1 cellular context compared by ENCODE assay signal in the genomic region with DNA sequence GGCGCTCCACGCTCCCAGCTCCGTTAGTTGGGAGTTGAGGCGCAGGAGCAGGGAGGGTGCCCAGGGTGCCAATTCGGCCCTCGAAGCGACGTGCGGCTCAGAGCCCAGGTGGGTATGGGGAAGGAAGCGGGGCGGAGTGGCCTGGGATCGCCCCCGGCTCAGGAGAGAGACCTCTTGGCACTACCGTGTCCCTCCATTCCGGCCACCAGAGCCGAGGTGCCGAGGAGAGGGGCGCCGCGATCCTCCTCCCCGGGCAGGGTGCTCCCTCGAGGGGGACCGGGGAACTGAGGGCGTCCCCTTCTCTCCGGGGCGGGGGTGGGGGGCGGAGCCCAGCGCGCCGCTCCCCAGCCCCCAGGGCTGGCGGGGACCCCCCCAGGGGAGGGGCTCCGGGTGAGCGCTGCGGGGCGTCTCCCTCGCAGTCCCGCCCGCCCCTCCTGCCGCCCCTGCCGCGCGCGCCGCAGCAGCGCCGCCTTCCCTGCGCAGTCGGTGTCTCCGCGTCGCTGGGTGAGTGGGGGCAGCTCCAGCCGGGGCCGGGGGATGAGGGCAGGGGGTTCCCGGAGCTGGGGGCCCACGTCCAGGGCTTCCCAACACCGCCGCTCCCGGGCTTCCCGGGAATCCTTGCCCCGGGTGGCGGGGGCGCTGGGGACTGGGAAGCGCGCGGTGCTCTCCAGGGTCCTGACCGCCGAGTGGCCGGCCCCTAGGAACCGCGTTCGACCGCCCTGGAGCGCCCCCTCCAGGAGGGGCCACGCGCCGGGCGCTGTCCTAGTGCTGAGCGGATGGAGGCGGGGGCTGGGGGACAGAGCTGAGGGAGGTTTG.
TF ChIP-seq lines count a peak whose summit lies in the region.

TSS of gene HPCA (plus strand) at position 480 of the 816 bp plus-strand sequence. CDS start 2,408 bp downstream, outside the sequence.

TF ChIP-seq in K562, 482 proteins besides CTCF, POLR2A, EP300 and RAD21 (continued from another document):
- TF ChIP-seq, protein P1, sequence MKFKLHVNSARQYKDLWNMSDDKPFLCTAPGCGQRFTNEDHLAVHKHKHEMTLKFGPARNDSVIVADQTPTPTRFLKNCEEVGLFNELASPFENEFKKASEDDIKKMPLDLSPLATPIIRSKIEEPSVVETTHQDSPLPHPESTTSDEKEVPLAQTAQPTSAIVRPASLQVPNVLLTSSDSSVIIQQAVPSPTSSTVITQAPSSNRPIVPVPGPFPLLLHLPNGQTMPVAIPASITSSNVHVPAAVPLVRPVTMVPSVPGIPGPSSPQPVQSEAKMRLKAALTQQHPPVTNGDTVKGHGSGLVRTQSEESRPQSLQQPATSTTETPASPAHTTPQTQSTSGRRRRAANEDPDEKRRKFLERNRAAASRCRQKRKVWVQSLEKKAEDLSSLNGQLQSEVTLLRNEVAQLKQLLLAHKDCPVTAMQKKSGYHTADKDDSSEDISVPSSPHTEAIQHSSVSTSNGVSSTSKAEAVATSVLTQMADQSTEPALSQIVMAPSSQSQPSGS (CRISPR knock-in tag; IDR thresholded peaks at IDR 0.05): peak; percentile 91
- TF ChIP-seq, protein P2, sequence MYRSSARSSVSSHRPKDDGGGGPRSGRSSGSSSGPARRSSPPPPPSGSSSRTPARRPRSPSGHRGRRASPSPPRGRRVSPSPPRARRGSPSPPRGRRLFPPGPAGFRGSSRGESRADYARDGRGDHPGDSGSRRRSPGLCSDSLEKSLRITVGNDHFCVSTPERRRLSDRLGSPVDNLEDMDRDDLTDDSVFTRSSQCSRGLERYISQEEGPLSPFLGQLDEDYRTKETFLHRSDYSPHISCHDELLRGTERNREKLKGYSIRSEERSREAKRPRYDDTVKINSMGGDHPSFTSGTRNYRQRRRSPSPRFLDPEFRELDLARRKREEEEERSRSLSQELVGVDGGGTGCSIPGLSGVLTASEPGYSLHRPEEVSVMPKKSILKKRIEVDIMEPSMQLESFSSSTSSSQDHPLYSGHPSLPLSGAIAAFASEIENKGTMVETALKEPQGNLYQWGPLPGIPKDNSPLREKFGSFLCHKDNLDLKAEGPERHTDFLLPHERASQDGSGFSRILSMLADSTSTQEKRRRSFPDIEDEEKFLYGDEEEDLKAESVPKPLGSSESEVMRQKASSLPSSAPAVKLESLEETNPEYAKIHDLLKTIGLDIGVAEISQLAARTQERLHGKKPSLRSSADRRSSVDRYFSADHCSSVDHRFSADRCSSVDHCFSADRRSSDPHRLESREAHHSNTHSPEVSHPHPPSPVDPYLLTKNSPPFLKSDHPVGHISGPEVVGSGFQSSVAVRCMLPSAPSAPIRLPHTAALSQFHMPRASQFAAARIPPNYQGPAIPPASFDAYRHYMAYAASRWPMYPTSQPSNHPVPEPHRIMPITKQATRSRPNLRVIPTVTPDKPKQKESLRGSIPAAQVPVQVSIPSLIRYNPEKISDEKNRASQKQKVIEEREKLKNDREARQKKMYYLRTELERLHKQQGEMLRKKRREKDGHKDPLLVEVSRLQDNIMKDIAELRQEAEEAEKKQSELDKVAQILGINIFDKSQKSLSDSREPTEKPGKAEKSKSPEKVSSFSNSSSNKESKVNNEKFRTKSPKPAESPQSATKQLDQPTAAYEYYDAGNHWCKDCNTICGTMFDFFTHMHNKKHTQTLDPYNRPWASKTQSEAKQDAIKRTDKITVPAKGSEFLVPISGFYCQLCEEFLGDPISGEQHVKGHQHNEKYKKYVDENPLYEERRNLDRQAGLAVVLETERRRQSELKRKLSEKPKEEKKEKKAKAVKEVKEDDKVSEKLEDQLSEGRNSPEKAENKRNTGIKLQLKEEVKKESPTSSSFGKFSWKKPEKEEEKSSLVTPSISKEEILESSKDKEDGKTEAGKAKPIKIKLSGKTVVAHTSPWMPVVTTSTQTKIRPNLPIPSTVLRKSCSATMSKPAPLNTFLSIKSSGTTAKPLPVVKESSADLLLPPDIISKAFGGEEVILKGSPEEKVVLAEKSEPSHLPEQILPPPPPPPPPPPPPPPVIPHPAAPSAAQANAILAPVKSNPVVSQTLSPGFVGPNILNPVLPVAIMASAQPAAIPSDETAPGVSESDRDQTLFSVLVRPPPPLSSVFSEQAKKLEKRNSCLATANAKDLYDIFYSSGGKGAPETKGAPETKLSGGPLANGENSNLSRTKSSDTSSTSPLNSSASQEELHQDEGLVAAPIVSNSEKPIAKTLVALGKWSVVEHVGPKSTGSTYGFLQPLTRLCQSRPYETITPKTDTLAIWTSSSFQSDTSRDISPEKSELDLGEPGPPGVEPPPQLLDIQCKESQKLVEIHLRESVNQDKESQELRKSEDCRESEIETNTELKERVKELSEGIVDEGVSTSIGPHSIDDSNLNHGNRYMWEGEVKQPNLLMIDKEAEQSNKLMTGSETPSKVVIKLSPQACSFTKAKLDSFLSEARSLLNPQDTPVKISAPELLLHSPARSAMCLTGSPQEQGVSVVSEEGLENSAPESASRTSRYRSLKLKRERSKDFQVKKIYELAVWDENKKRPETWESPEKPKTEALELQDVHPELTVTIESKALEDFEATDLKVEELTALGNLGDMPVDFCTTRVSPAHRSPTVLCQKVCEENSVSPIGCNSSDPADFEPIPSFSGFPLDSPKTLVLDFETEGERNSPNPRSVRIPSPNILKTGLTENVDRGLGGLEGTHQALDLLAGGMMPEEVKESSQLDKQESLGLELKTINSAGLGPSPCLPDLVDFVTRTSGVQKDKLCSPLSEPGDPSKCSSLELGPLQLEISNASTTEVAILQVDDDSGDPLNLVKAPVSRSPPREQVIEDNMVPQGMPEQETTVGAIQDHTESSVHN (IDR thresholded peaks at IDR 0.05; ENCODE audit: borderline replicate concordance in 1 of 2, low read depth in 1 of 2): no peak
- TF ChIP-seq ZNF57 (CRISPR knock-in tag; IDR thresholded peaks at IDR 0.05): no peak
- TF ChIP-seq RHOXF2B (CRISPR knock-in tag; conservative IDR thresholded peaks at IDR 0.05): no peak
- peak in 2 of 3 experiments; percentile 63 to 68 for TF ChIP-seq YY1 (IDR thresholded peaks at IDR 0.05; ENCODE audit: borderline replicate concordance in 1 of 3, control insufficient read depth in 1 of 3, extremely low read depth in 1 of 3, insufficient read depth in 3 of 3, insufficient read length in 1 of 3, insufficient replicate concordance in 2 of 3, low read depth in 1 of 3, low read length in 2 of 3)
- TF ChIP-seq POLR2H (tag; IDR thresholded peaks at IDR 0.05; ENCODE audit: low read depth): no peak
- no peak for TF ChIP-seq ZNF764 (CRISPR knock-in tag; IDR thresholded peaks at IDR 0.05; ENCODE audit: low read depth)
- TF ChIP-seq DMBX1 (CRISPR knock-in tag; IDR thresholded peaks at IDR 0.05; ENCODE audit: borderline replicate concordance): peak; percentile 98
- TF ChIP-seq SMAD3 (CRISPR knock-in tag; conservative IDR thresholded peaks at IDR 0.05): peak; percentile 72; the same call in 1 of the 2 replicates
- no peak for TF ChIP-seq SMAD2 (IDR thresholded peaks at IDR 0.05; ENCODE audit: low read depth, low read length)
- no peak for TF ChIP-seq SNRNP70 (optimal IDR thresholded peaks at IDR 0.05; ENCODE audit: low read depth, low read length)
